In genomic region chr9:130444565-130445221, GRCh38 we compare ENCODE assay signal across 7 cellular contexts. TPM values are rescaled to one million over a fixed set of nuclear protein-coding genes. Genes with fewer than 3 reads are reported as not detected.
DNase-seq lines count a peak whose midpoint lies in the region; TF ChIP-seq lines count a peak whose summit lies in the region.

ASS1 (plus strand) TSS chr9:130444961; CDS start chr9:130452229, 7,268 bp downstream.

- WGBS in prostate gland = 0% methylated on average over 13 of the region's 66 CpGs

- H3K4me3 Mint-ChIP-seq in activated naive CD4-positive, alpha-beta T cell treated with anti-CD3 and anti-CD28 coated beads, Interleukin-2, amount 10 ng/mL, durations not matched to agents 7 days and 5 days = peak within 1 kb of the TSS; percentile 35

- CTCF ChIA-PET in activated naive CD4-positive, alpha-beta T cell treated with anti-CD3 and anti-CD28 coated beads, Interleukin-2, amount 10 ng/mL, durations not matched to agents 7 days and 5 days (lab: Charles Lee) = no interaction called here

- DNase-seq in H4 (ENCODE audit: low spot score) (no peak), NCI-H82 (lab: John Stamatoyannopoulos, UW) (peak; percentile 93), cardiac septum (ENCODE audit: low spot score) (peak; percentile 86), prostate gland (ENCODE audit: low spot score) (peak; percentile 73), inferior parietal cortex (ENCODE audit: extremely low spot score) (no peak), globus pallidus (ENCODE audit: low spot score) (no peak)
- DNase-seq in activated naive CD4-positive, alpha-beta T cell treated with anti-CD3 and anti-CD28 coated beads, Interleukin-2, amount 10 ng/mL, durations not matched to agents 7 days and 5 days = peak; percentile 64

- no peaks in the 10 kb centered on the region for H3K36me3 Mint-ChIP-seq in activated naive CD4-positive, alpha-beta T cell treated with anti-CD3 and anti-CD28 coated beads, Interleukin-2, amount 10 ng/mL, durations not matched to agents 7 days and 5 days

- intact Hi-C loops in cardiac septum (cut with DNase I) (loop anchor here (2.0 kb wide), 1 partner anchor 18 kb away; no protein-coding TSS in a partner anchor), prostate gland (cut with DNase I) (no loop called here)

- no peaks in the 10 kb centered on the region for H3K9me3 ChIP-seq in prostate gland

- no peaks in the 10 kb centered on the region for H3K4me1 ChIP-seq in prostate gland (replicated peaks)

- TF ChIP-seq CTCF in prostate gland (IDR thresholded peaks at IDR 0.05) = no peak

- H3K4me3 ChIP-seq in prostate gland = peak within 1 kb of the TSS; percentile 43 to 56

- H3K36me3 ChIP-seq in prostate gland = no peaks in the 10 kb centered on the region

- no peak within 1 kb of the TSS for H3K27ac Mint-ChIP-seq in activated naive CD4-positive, alpha-beta T cell treated with anti-CD3 and anti-CD28 coated beads, Interleukin-2, amount 10 ng/mL, durations not matched to agents 7 days and 5 days

- H3K27ac ChIP-seq in prostate gland = peak within 1 kb of the TSS; percentile 25 to 37

- peak; percentile 79 for TF ChIP-seq POLR2A in prostate gland (IDR thresholded peaks at IDR 0.05)

- peaks cover 75% of the 10 kb centered on the region for H3K27me3 Mint-ChIP-seq in activated naive CD4-positive, alpha-beta T cell treated with anti-CD3 and anti-CD28 coated beads, Interleukin-2, amount 10 ng/mL, durations not matched to agents 7 days and 5 days

- peaks cover 8% of the 10 kb centered on the region for H3K9me3 Mint-ChIP-seq in activated naive CD4-positive, alpha-beta T cell treated with anti-CD3 and anti-CD28 coated beads, Interleukin-2, amount 10 ng/mL, durations not matched to agents 7 days and 5 days

- no peaks in the 10 kb centered on the region for H3K27me3 ChIP-seq in prostate gland (replicated peaks; ENCODE audit: insufficient read depth)

- peaks cover 23% of the 10 kb centered on the region for H3K4me1 Mint-ChIP-seq in activated naive CD4-positive, alpha-beta T cell treated with anti-CD3 and anti-CD28 coated beads, Interleukin-2, amount 10 ng/mL, durations not matched to agents 7 days and 5 days

RNA-seq across cellular contexts. Expression of gene ASS1, which starts in this region (rescaled TPM):
- 55.2 and 63.6 TPM in 2 replicates for total RNA-seq in H4 (2014; rRNA removed; shearing (Covaris generic))
- total RNA-seq in cardiac septum = 53.7 TPM
- total RNA-seq in prostate gland = 100 to 1,000 TPM in 1 of 2 donors, 10 to 100 TPM in 1; 59.4 to 228 TPM

Comparison
In these comparisons a context has a peak if more than half of its experiments do, and no peak if none do; other contexts are left out.
1. DNase-seq: peak in NCI-H82 (single experiment), activated naive CD4-positive, alpha-beta T cell treated with anti-CD3 and anti-CD28 coated beads, Interleukin-2, amount 10 ng/mL, durations not matched to agents 7 days and 5 days (single experiment), cardiac septum (single experiment) and prostate gland (single experiment); none in H4 (single experiment), inferior parietal cortex (single experiment) and globus pallidus (single experiment).